8 cellular contexts compared by ENCODE assay signal in the genomic region with DNA sequence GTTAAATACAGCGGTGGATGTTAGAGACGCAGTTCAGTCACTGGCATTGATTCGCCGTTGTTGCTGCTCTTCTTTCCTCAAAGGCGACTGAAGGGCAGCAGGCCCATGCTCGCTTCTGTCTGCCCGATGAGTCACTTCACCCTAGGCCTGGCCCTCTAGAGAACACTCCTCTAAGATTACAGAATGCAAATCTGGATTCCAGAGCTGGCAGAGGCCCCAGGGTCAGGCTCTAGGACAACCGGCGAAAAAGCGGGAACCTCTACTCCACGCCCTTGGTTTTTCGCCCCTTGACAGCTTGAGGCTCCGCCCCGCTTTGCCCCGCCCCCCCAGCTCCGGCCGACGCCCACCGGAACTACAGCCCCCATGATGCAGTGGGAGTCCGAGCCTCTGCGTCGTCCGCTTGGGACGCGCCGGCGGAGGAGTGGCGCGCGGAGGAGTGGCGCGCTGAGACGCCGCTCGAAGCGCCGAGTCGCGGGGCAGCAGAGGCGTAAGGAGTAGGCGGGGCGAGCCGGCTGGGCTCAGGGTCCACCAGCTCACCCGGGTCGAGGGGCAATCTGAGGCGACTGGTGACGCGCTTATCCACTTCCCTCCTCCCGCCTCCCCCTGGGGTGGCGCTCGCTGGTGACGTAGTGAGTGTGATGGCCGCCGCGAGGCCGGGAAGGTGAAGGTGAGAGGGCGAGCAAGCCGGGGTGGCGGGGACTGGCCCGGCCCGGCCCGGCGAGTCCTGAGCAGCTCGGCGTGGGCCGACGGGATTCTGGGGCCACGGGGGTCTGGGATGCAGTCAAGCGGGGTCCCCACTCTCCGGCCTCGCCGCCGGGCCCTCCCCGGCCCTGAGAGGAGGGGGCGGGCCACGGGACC. TPM values are rescaled to one million over a fixed set of nuclear protein-coding genes. Genes with fewer than 3 reads are reported as not detected.
DNase-seq lines count a peak whose midpoint lies in the region; ATAC-seq and TF ChIP-seq lines count a peak whose summit lies in the region.

A gene (plus strand): TSS at position 627 of the 858 bp plus-strand sequence. CDS start 8,725 bp downstream, outside the sequence.

- TF ChIP-seq CTCF in LNCaP clone FGC (IDR thresholded peaks at IDR 0.05; ENCODE audit: control insufficient read depth, extremely low read depth, insufficient read depth) = no peak
- no peak for TF ChIP-seq CTCF in RWPE1 (conservative IDR thresholded peaks at IDR 0.05; ENCODE audit: low read depth)
- no peak for TF ChIP-seq CTCF in fibroblast of lung (conservative IDR thresholded peaks at IDR 0.05 in 1 of 2, IDR thresholded peaks at IDR 0.05 in 1 of 2; ENCODE audit: low read depth in 1 of 2, low read length in 2 of 2)

- peak; percentile 93 for ATAC-seq in activated T-helper 17 cell treated with anti-CD3 and anti-CD28 coated beads, Interleukin-2, amount 50 U/mL, for 72 hours (replicated peaks)
- peak; percentile 92 to 93 for ATAC-seq in naive thymus-derived CD8-positive, alpha-beta T cell

- H3K4me1 Mint-ChIP-seq in activated T-helper 17 cell treated with anti-CD3 and anti-CD28 coated beads, Interleukin-2, amount 50 U/mL, for 72 hours = peaks cover 29% of the 10 kb centered on the region
- H3K4me1 Mint-ChIP-seq in naive thymus-derived CD8-positive, alpha-beta T cell = peaks cover 26 to 57% (median 50%) of the 10 kb centered on the region in 4 donors

- peaks cover 16% of the 10 kb centered on the region for H3K4me1 ChIP-seq in fibroblast of lung (ENCODE audit: control insufficient read depth, extremely low read depth, insufficient read depth, low read length)

- H3K9ac ChIP-seq in fibroblast of lung (ENCODE audit: insufficient read depth, low read length) = peak within 1 kb of the TSS; percentile 74

- no peaks in the 10 kb centered on the region for H4K20me1 ChIP-seq in fibroblast of lung (ENCODE audit: control insufficient read depth, extremely low read depth, insufficient read depth, low read length)

- DNase-seq in Daoy (ENCODE audit: low read depth) (peak; percentile 99), GOT3 (lab: John Stamatoyannopoulos, UW) (peak; percentile 89), LNCaP clone FGC (ENCODE audit: low read depth) (peak; percentile 86), RWPE1 (ENCODE audit: low spot score) (peak; percentile 96), fibroblast of lung (ENCODE audit: low read depth in 2 of 2) (peak; percentile 96 to 97)
- DNase-seq in naive thymus-derived CD8-positive, alpha-beta T cell = peak; percentile 87 to 96 (median 92)
- peak; percentile 87 to 98 (median 95) for DNase-seq in stimulated activated naive CD4-positive, alpha-beta T cell (lab: John Stamatoyannopoulos, UW)

- H3K4me2 ChIP-seq in fibroblast of lung (ENCODE audit: extremely low read depth, insufficient read depth, low read length) = peak within 1 kb of the TSS; percentile 98

- H3K27ac Mint-ChIP-seq in activated T-helper 17 cell treated with anti-CD3 and anti-CD28 coated beads, Interleukin-2, amount 50 U/mL, for 72 hours = peak within 1 kb of the TSS; percentile 94
- peak within 1 kb of the TSS; percentile 88 to 98 (median 95) for H3K27ac Mint-ChIP-seq in naive thymus-derived CD8-positive, alpha-beta T cell

- no peaks in the 10 kb centered on the region for H3K9me3 Mint-ChIP-seq in activated T-helper 17 cell treated with anti-CD3 and anti-CD28 coated beads, Interleukin-2, amount 50 U/mL, for 72 hours
- no peaks in the 10 kb centered on the region for H3K9me3 Mint-ChIP-seq in naive thymus-derived CD8-positive, alpha-beta T cell

- H3K4me3 Mint-ChIP-seq in activated T-helper 17 cell treated with anti-CD3 and anti-CD28 coated beads, Interleukin-2, amount 50 U/mL, for 72 hours = peak within 1 kb of the TSS; percentile 90
- H3K4me3 Mint-ChIP-seq in naive thymus-derived CD8-positive, alpha-beta T cell = peak within 1 kb of the TSS; percentile 87 to 96 (median 93)

- H3K27me3 Mint-ChIP-seq in activated T-helper 17 cell treated with anti-CD3 and anti-CD28 coated beads, Interleukin-2, amount 50 U/mL, for 72 hours = no peaks in the 10 kb centered on the region
- no peaks in the 10 kb centered on the region for H3K27me3 Mint-ChIP-seq in naive thymus-derived CD8-positive, alpha-beta T cell

- H3K27ac ChIP-seq in RWPE1 (peak within 1 kb of the TSS; percentile 99), fibroblast of lung (ENCODE audit: insufficient read depth, low read length) (peak within 1 kb of the TSS; percentile 87)

- H3K79me2 ChIP-seq in fibroblast of lung (ENCODE audit: control insufficient read depth, insufficient read depth, low read length) = peaks cover 26% of the 10 kb centered on the region

- CTCF ChIA-PET in RWPE1 (lab: Yijun Ruan, JAX) = no interaction called here

- peaks cover 36% of the 10 kb centered on the region for H3K36me3 Mint-ChIP-seq in activated T-helper 17 cell treated with anti-CD3 and anti-CD28 coated beads, Interleukin-2, amount 50 U/mL, for 72 hours (ENCODE audit: low read depth)
- peaks cover 0 to 28% (median 9%) of the 10 kb centered on the region in 3 donors for H3K36me3 Mint-ChIP-seq in naive thymus-derived CD8-positive, alpha-beta T cell

- POLR2A ChIA-PET in RWPE1 (lab: Yijun Ruan, JAX; ENCODE audit: low non-redundant PET) = interaction anchor here (0.6 to 1.2 kb wide), 4 partner anchors 46 to 173 kb away, joined by 3 to 8 read pairs (median 3); a partner anchor contains a TSS
- POLR2A ChIA-PET in naive thymus-derived CD8-positive, alpha-beta T cell (lab: Charles Lee) = interaction anchor here (0.6 to 6.5 kb wide), 7 partner anchors 39 to 174 kb away, joined by 3 to 93 read pairs (median 6); a partner anchor contains a TSS

- no peaks in the 10 kb centered on the region for H3K9me3 ChIP-seq in fibroblast of lung (ENCODE audit: control insufficient read depth, insufficient read depth, low read depth, low read length)

- H3K36me3 ChIP-seq in fibroblast of lung (ENCODE audit: control insufficient read depth, insufficient read depth, low read length) = peaks cover 6% of the 10 kb centered on the region

- H3K27me3 ChIP-seq in fibroblast of lung (ENCODE audit: control insufficient read depth, insufficient read depth, low read length) = no peaks in the 10 kb centered on the region

- H2AFZ ChIP-seq in fibroblast of lung (ENCODE audit: low read length) = peak within 1 kb of the TSS; percentile 61

- H3K4me3 ChIP-seq in LNCaP clone FGC (ENCODE audit: low read depth, low read length) (peak within 1 kb of the TSS; percentile 97), fibroblast of lung (replicated peaks in 1 of 4; ENCODE audit: control extremely low read depth in 1 of 4, insufficient read depth in 1 of 4, low read depth in 3 of 4, low read length in 4 of 4) (peak within 1 kb of the TSS; percentile 80 to 98 (median 94))

RNA-seq across cellular contexts. Expression of the gene that starts here (rescaled TPM):
- 79.4 and 86.0 TPM in 2 replicates for total RNA-seq in Daoy (2014; rRNA removed; shearing (Covaris generic))
- total RNA-seq in activated T-helper 17 cell treated with anti-CD3 and anti-CD28 coated beads, Interleukin-2, amount 50 U/mL, for 72 hours = 10 to 100 TPM; 46.5 to 70.1 TPM
- 40.8 and 52.5 TPM in 2 replicates for total RNA-seq in fibroblast of lung
- 50.6 and 68.7 TPM in 2 replicates for polyA plus RNA-seq in fibroblast of lung
- 70.7 and 79.3 TPM in 2 replicates for polyA plus RNA-seq in fibroblast of lung (2012)
- polyA minus RNA-seq in fibroblast of lung (ENCODE audit: low replicate concordance) = 106 and 147 TPM in 2 replicates
- total RNA-seq in naive thymus-derived CD8-positive, alpha-beta T cell = 10 to 100 TPM; 47.1 to 49.9 TPM
- polyA plus RNA-seq in naive thymus-derived CD8-positive, alpha-beta T cell = 10 to 100 TPM; 29.1 to 38.0 (median 29.5) TPM

Comparison
In these comparisons a context has a peak if more than half of its experiments do, and no peak if none do; other contexts are left out.
1. Peak in every context shown above with its lines: DNase-seq, ATAC-seq, H3K4me3 ChIP-seq and H3K27ac ChIP-seq.